Comparison of ENCODE assay signal across 8 cellular contexts in genomic region chr14:75986439-75986765, GRCh38. TPM values are rescaled to one million over a fixed set of nuclear protein-coding genes. Genes with fewer than 3 reads are reported as not detected.
DNase-seq lines count a peak whose midpoint lies in the region; ATAC-seq and TF ChIP-seq lines count a peak whose summit lies in the region.

No MANE protein-coding gene starts in this region.

- TF ChIP-seq POLR2A in upper lobe of left lung (IDR thresholded peaks at IDR 0.05), result no peak

- no peak overlapping the region for H3K27ac ChIP-seq in cardiac muscle cell
- H3K27ac ChIP-seq in brain microvascular endothelial cell, result no peak overlapping the region
- H3K27ac ChIP-seq in upper lobe of left lung, result peak overlapping the region in 3 of 4 donors; percentile 81 to 89 (median 84)

- H3K36me3 ChIP-seq in cardiac muscle cell, result peaks cover 3% of the 10 kb centered on the region
- H3K36me3 ChIP-seq in brain microvascular endothelial cell (replicated peaks), result no peaks in the 10 kb centered on the region
- H3K36me3 ChIP-seq in upper lobe of left lung, result peaks cover 0 to 4% (median 0%) of the 10 kb centered on the region in 4 donors

- H3K36me3 Mint-ChIP-seq in memory B cell, result peaks cover 5% of the 10 kb centered on the region

- H3K9me3 ChIP-seq in cardiac muscle cell (ENCODE audit: low read depth), result no peaks in the 10 kb centered on the region
- no peaks in the 10 kb centered on the region for H3K9me3 ChIP-seq in upper lobe of left lung

- H3K27me3 ChIP-seq in cardiac muscle cell, result no peaks in the 10 kb centered on the region
- no peaks in the 10 kb centered on the region for H3K27me3 ChIP-seq in brain microvascular endothelial cell (replicated peaks)
- H3K27me3 ChIP-seq in upper lobe of left lung, result no peaks in the 10 kb centered on the region

- in situ Hi-C loops in brain microvascular endothelial cell (cut with HindIII; ENCODE audit: low pct_ligation_motif_present, low sequenced_read_pairs) (no loop called here), ACHN (cut with HindIII; ENCODE audit: low pct_ligation_motif_present, low pct_unique_long_range_greater_than_20kb, low sequenced_read_pairs) (no loop called here)

- no peak for TF ChIP-seq EP300 in upper lobe of left lung (IDR thresholded peaks at IDR 0.05)

- H3K27me3 Mint-ChIP-seq in memory B cell, result no peaks in the 10 kb centered on the region

- no peak for ATAC-seq in left cardiac atrium
- ATAC-seq in memory B cell (ENCODE audit: low read depth), result no peak
- ATAC-seq in upper lobe of left lung (ENCODE audit: low FRiP score in 2 of 2), result no peak

- H3K4me1 ChIP-seq in cardiac muscle cell (ENCODE audit: low read depth) (peaks cover 8% of the 10 kb centered on the region), upper lobe of left lung (peaks cover 18 to 31% (median 30%) of the 10 kb centered on the region in 4 donors)

- intact Hi-C loops in left cardiac atrium (cut with DNase I), result loop anchor here in 1 of 2 donors (10.0 kb wide), 1 partner anchor 182 kb away; no protein-coding TSS in a partner anchor

- H3K4me3 ChIP-seq in cardiac muscle cell (peak overlapping the region; percentile 76), brain microvascular endothelial cell (ENCODE audit: low read depth, low read length) (peak overlapping the region; percentile 82), upper lobe of left lung (peak overlapping the region in 3 of 4 donors; percentile 91 to 97 (median 97))

- DNase-seq in cardiac muscle cell (ENCODE audit: low read depth in 1 of 2, low spot score in 1 of 2), result peak in 1 of 2 donors; percentile 32
- no peak for DNase-seq in left cardiac atrium
- DNase-seq in brain microvascular endothelial cell, result no peak
- DNase-seq in memory B cell (ENCODE audit: low spot score in 2 of 2), result no peak
- DNase-seq in upper lobe of left lung, result no peak
- no peak for DNase-seq in ACHN
- no peak for DNase-seq in activated effector memory CD4-positive, alpha-beta T cell treated with Interleukin-2 at 50 U/mL for 16 hours
- DNase-seq in COLO668 (lab: John Stamatoyannopoulos, UW; ENCODE audit: unreplicated experiment), result no peak

- TF ChIP-seq CTCF in cardiac muscle cell (IDR thresholded peaks at IDR 0.05; ENCODE audit: low read depth, low read length) (no peak), brain microvascular endothelial cell (IDR thresholded peaks at IDR 0.05; ENCODE audit: low read depth, low read length, missing control alignments) (no peak), upper lobe of left lung (IDR thresholded peaks at IDR 0.05) (no peak)

- peak overlapping the region; percentile 91 for H3K27ac Mint-ChIP-seq in memory B cell

- H3K4me3 Mint-ChIP-seq in memory B cell, result peak overlapping the region; percentile 93

- peaks cover 15% of the 10 kb centered on the region for H3K4me1 Mint-ChIP-seq in memory B cell

- no peaks in the 10 kb centered on the region for H3K9me3 Mint-ChIP-seq in memory B cell

- WGBS in upper lobe of left lung, 2 donors, result 24 to 26% methylated on average over 6 of the region's 6 CpGs

RNA-seq across cellular contexts. Expression of gene IFT43, which starts 0.8 kb away (rescaled TPM):
- total RNA-seq in cardiac muscle cell, result 50.7 and 56.8 TPM in 2 replicates
- 68.6 and 76.6 TPM in 2 replicates for polyA plus RNA-seq in cardiac muscle cell
- 10 to 100 TPM; 43.1 to 48.5 TPM for total RNA-seq in left cardiac atrium
- total RNA-seq in upper lobe of left lung, result 10 to 100 TPM; 16.0 to 44.4 (median 34.9) TPM

RNA-seq across cellular contexts. Expression of gene TGFB3, which starts 4.6 kb away (rescaled TPM):
- total RNA-seq in cardiac muscle cell (11.6 and 13.2 TPM in 2 replicates), left cardiac atrium (10 to 100 TPM; 35.1 to 61.2 TPM), upper lobe of left lung (10 to 100 TPM in 5 of 6 donors, 1 to 10 TPM in 1; 6.5 to 28.6 (median 12.3) TPM)
- polyA plus RNA-seq in cardiac muscle cell, result 11.3 and 13.9 TPM in 2 replicates

Comparison
In these comparisons a context has a peak if more than half of its experiments do, and no peak if none do; other contexts are left out.
1. H3K27ac ChIP-seq: peak in upper lobe of left lung (3 of 4); none in cardiac muscle cell (single experiment) and brain microvascular endothelial cell (single experiment).
2. Peak in every context shown above with its lines, with median percentiles within 50 percentile points of each other: H3K4me3 ChIP-seq.